In the genomic region with DNA sequence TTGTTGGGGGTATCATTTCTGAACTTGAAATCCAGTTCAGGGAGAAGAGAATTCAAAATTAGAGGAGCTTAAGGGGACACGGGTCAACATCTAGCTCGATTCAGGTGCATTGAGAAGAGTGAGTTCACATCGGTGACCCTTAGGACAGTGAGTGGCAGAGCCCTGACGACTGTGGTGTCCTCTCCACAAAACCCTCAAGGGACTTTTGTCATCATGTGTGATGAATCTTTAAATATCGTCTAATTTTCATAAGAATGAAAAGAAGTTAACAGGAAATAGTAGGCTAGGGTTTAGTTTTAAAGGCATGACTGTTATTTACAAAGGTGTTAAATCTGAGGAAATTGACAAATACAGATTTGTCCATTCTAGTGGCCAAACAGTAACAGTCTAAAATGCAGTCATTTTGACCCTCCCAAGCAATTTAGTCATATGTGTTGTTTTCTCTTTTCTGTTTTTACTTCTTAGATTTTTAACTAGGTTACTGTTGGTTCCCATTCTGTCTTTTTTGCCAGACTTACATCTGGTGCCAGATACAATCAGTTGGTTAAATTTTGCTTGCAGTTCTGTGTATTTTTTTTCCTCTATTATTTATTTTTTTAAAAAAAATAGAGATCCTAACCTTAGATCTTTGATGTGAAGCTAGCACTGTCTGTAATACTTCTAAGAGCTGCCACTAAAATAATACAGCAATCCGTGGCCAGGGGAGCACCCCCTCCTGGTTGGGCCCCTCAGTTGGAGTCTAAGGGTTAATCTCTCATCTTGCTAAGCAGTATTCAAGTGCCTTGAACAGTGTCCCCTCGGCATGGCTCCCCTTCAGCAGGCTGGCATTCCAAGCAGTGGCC, we compare ENCODE assay signal across 1 cellular context.
TF ChIP-seq lines count a peak whose summit lies in the region.

No MANE protein-coding gene starts in this region.

TF ChIP-seq in GM12878, 131 proteins besides CTCF, POLR2A, EP300 and RAD21:
- TF ChIP-seq, protein P1, sequence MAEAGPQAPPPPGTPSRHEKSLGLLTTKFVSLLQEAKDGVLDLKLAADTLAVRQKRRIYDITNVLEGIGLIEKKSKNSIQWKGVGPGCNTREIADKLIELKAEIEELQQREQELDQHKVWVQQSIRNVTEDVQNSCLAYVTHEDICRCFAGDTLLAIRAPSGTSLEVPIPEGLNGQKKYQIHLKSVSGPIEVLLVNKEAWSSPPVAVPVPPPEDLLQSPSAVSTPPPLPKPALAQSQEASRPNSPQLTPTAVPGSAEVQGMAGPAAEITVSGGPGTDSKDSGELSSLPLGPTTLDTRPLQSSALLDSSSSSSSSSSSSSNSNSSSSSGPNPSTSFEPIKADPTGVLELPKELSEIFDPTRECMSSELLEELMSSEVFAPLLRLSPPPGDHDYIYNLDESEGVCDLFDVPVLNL (IDR thresholded peaks at IDR 0.05; ENCODE audit: low read depth, low read length), result no peak
- TF ChIP-seq LARP7 (IDR thresholded peaks at IDR 0.05) (no peak), ZZZ3 (IDR thresholded peaks at IDR 0.05; ENCODE audit: control insufficient read depth, insufficient read length, low read depth) (no peak), HDAC6 (IDR thresholded peaks at IDR 0.05; ENCODE audit: unreplicated experiment) (no peak), MEF2B (IDR thresholded peaks at IDR 0.05; ENCODE audit: partially characterized antibody, poor library complexity, severe bottlenecking) (peak; percentile 22), ZNF274 (IDR thresholded peaks at IDR 0.05; ENCODE audit: insufficient read depth, insufficient read length) (no peak), BACH1 (IDR thresholded peaks at IDR 0.05; ENCODE audit: borderline replicate concordance) (no peak), RFX5 (IDR thresholded peaks at IDR 0.05; ENCODE audit: low read depth, low read length) (no peak)
- TF ChIP-seq, protein P2, sequence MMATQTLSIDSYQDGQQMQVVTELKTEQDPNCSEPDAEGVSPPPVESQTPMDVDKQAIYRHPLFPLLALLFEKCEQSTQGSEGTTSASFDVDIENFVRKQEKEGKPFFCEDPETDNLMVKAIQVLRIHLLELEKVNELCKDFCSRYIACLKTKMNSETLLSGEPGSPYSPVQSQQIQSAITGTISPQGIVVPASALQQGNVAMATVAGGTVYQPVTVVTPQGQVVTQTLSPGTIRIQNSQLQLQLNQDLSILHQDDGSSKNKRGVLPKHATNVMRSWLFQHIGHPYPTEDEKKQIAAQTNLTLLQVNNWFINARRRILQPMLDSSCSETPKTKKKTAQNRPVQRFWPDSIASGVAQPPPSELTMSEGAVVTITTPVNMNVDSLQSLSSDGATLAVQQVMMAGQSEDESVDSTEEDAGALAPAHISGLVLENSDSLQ (IDR thresholded peaks at IDR 0.05), result peak; percentile 42; the same call in 1 of the 2 replicates
- TF ChIP-seq, protein P3, sequence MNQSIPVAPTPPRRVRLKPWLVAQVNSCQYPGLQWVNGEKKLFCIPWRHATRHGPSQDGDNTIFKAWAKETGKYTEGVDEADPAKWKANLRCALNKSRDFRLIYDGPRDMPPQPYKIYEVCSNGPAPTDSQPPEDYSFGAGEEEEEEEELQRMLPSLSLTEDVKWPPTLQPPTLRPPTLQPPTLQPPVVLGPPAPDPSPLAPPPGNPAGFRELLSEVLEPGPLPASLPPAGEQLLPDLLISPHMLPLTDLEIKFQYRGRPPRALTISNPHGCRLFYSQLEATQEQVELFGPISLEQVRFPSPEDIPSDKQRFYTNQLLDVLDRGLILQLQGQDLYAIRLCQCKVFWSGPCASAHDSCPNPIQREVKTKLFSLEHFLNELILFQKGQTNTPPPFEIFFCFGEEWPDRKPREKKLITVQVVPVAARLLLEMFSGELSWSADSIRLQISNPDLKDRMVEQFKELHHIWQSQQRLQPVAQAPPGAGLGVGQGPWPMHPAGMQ (IDR thresholded peaks at IDR 0.05; ENCODE audit: borderline replicate concordance), result no peak
- TF ChIP-seq, protein P4, sequence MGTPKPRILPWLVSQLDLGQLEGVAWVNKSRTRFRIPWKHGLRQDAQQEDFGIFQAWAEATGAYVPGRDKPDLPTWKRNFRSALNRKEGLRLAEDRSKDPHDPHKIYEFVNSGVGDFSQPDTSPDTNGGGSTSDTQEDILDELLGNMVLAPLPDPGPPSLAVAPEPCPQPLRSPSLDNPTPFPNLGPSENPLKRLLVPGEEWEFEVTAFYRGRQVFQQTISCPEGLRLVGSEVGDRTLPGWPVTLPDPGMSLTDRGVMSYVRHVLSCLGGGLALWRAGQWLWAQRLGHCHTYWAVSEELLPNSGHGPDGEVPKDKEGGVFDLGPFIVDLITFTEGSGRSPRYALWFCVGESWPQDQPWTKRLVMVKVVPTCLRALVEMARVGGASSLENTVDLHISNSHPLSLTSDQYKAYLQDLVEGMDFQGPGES (IDR thresholded peaks at IDR 0.05), result no peak
